In genomic region chr9:121650220-121651013, GRCh38 we compare ENCODE assay signal across 9 cellular contexts. TPM values are rescaled to one million over a fixed set of nuclear protein-coding genes. Genes with fewer than 3 reads are reported as not detected.
DNase-seq lines count a peak whose midpoint lies in the region; ATAC-seq, FAIRE-seq and TF ChIP-seq lines count a peak whose summit lies in the region.
"Had no signal": no experiment of that assay in that cellular context is flagged by ENCODE, and none has a peak within 500 bp of the region (broad histone marks: within the 10 kb centered on the region; RNA-seq: fewer than 3 reads in every experiment).

No MANE protein-coding gene starts in this region.

- no peaks in the 10 kb centered on the region for H3K79me2 ChIP-seq in PC-9 (ENCODE audit: low read depth)

- CTCF ChIA-PET in PC-9 (lab: Charles Lee): interaction anchor here (0.6 to 0.7 kb wide), 2 partner anchors 65 to 356 kb away, joined by 4 read pairs; no protein-coding TSS in a partner anchor

- POLR2A ChIA-PET in PC-9 (lab: Charles Lee; ENCODE audit: unreplicated experiment): no interaction called here

- intact Hi-C loops in PC-9 (cut with micrococcal nuclease; ENCODE audit: unreplicated experiment): loop anchor here (1.0 to 2.0 kb wide), 2 partner anchors 51 to 86 kb away; no protein-coding TSS in a partner anchor
- intact Hi-C loops in pancreas (cut with DNase I): no loop called here

- H3K4me1 ChIP-seq in PC-9 (replicated peaks; ENCODE audit: insufficient read depth): peaks cover 16% of the 10 kb centered on the region
- peaks cover 4 to 26% (median 8%) of the 10 kb centered on the region in 3 donors for H3K4me1 ChIP-seq in pancreas
- peaks cover 11% of the 10 kb centered on the region for H3K4me1 ChIP-seq in effector memory CD4-positive, alpha-beta T cell (ENCODE audit: control insufficient read depth, insufficient read depth, low read length, poor library complexity, severe bottlenecking)

- peak; percentile 27 for DNase-seq in activated T-cell treated with anti-CD3 and anti-CD28 coated beads for 48 hours (ENCODE audit: low read depth)
- DNase-seq in activated T-cell treated with anti-CD3 and anti-CD28 coated beads, Interleukin-2, amount 50 U/mL, for 1 hour: no peak
- DNase-seq in PC-9: peak; percentile 51 to 85
- DNase-seq in fibroblast of the conjunctiva (ENCODE audit: low read depth): peak; percentile 41
- DNase-seq in pancreas: peak; percentile 48 to 85 (median 68)
- no peak for DNase-seq in G401 (ENCODE audit: low spot score)
- no peak for DNase-seq in effector memory CD4-positive, alpha-beta T cell
- DNase-seq: activated T-cell treated with anti-CD3 and anti-CD28 coated beads, Interleukin-2, amount 50 U/mL, for 4 hours had no signal

- in situ Hi-C loops in G401 (cut with HindIII; ENCODE audit: low sequenced_read_pairs): no loop called here

- H3K9me2 ChIP-seq in PC-9 (ENCODE audit: insufficient read depth): no peaks in the 10 kb centered on the region

- H3K27ac ChIP-seq in PC-9 (no peak overlapping the region), pancreas (peak overlapping the region in 2 of 4 donors; percentile 27 to 35)
- H3K27ac ChIP-seq in effector memory CD4-positive, alpha-beta T cell (ENCODE audit: insufficient read depth, low read length, poor library complexity, severe bottlenecking): no peak overlapping the region

- no peak for FAIRE-seq in pancreas (lab: Jason Lieb, UNC)

- ATAC-seq in pancreas (peak; percentile 44 to 61 (median 52)), HG02763 (IDR thresholded peaks at IDR 0.05; ENCODE audit: unreplicated experiment) (no peak)

- no peak overlapping the region for H2AFZ ChIP-seq in PC-9

- H4K20me1 ChIP-seq in PC-9 (ENCODE audit: insufficient read depth): no peaks in the 10 kb centered on the region; the same call in 1 of the 2 replicates

- WGBS in pancreas, 2 donors: 10 to 11% methylated on average over 15 of the region's 15 CpGs

- H3K27me3 ChIP-seq in PC-9 (ENCODE audit: insufficient read depth, low read depth) (peaks cover 15% of the 10 kb centered on the region; the same call in 1 of the 2 replicates), pancreas (no peaks in the 10 kb centered on the region)
- peaks cover 36% of the 10 kb centered on the region for H3K27me3 ChIP-seq in effector memory CD4-positive, alpha-beta T cell (replicated peaks; ENCODE audit: control insufficient read depth, insufficient read depth, low read length, poor library complexity, severe bottlenecking)

- H3F3A ChIP-seq in PC-9 (ENCODE audit: insufficient read depth, low read depth): peaks cover 15% of the 10 kb centered on the region; the same call in 1 of the 2 replicates

- peak overlapping the region; percentile 72 for H3K4me2 ChIP-seq in PC-9

- H3K4me3 ChIP-seq in PC-9 (no peak overlapping the region), pancreas (peak overlapping the region in 2 of 4 donors; percentile 62 to 64)
- H3K4me3 ChIP-seq in effector memory CD4-positive, alpha-beta T cell (ENCODE audit: insufficient read depth, low read depth, low read length, poor library complexity, severe bottlenecking): no peak overlapping the region

- H3K9me3 ChIP-seq in PC-9 (ENCODE audit: insufficient read depth, low read depth): no peaks in the 10 kb centered on the region
- H3K9me3 ChIP-seq in pancreas: no peaks in the 10 kb centered on the region
- no peaks in the 10 kb centered on the region for H3K9me3 ChIP-seq in effector memory CD4-positive, alpha-beta T cell (ENCODE audit: control insufficient read depth, low read length)

- no peak for TF ChIP-seq CTCF in PC-9 (conservative IDR thresholded peaks at IDR 0.05)
- no peak for TF ChIP-seq CTCF in pancreas (IDR thresholded peaks at IDR 0.05)

- no TSS peak for BruUV-seq in PC-9 (replicated peaks; lab: Mats Ljungman, UMichigan)

- no peaks in the 10 kb centered on the region for H3K36me3 ChIP-seq in PC-9 (ENCODE audit: low read depth)
- no peaks in the 10 kb centered on the region for H3K36me3 ChIP-seq in pancreas
- H3K36me3 ChIP-seq in effector memory CD4-positive, alpha-beta T cell (ENCODE audit: control insufficient read depth, insufficient read depth, low read length): no peaks in the 10 kb centered on the region

RNA-seq across cellular contexts. Expression of gene DAB2IP, which starts 1.0 kb away (rescaled TPM):
- 46.7 and 59.9 TPM in 2 replicates for total RNA-seq in PC-9 (2021)
- total RNA-seq in pancreas: 10 to 100 TPM; 19.8 to 52.1 (median 25.3) TPM
- 10 to 100 TPM; 14.7 to 27.9 TPM for polyA plus RNA-seq in pancreas
- total RNA-seq in G401 (2014; rRNA removed; shearing (Covaris generic)): 30.0 and 44.9 TPM in 2 replicates

Comparison
In these comparisons a context has a peak if more than half of its experiments do, and no peak if none do; other contexts are left out.
1. DNase-seq: peak in activated T-cell treated with anti-CD3 and anti-CD28 coated beads for 48 hours (single experiment), PC-9 (2 of 2), fibroblast of the conjunctiva (single experiment) and pancreas (6 of 6); none in activated T-cell treated with anti-CD3 and anti-CD28 coated beads, Interleukin-2, amount 50 U/mL, for 1 hour (single experiment), G401 (single experiment) and effector memory CD4-positive, alpha-beta T cell (0 of 3).